Comparison of ENCODE assay signal across 12 cellular contexts in genomic region chr5:80217667-80218066, GRCh38. TPM values are rescaled to one million over a fixed set of nuclear protein-coding genes. Genes with fewer than 3 reads are reported as not detected.
DNase-seq lines count a peak whose midpoint lies in the region; ATAC-seq and TF ChIP-seq lines count a peak whose summit lies in the region.
"Had no signal": no experiment of that assay in that cellular context is flagged by ENCODE, and none has a peak within 500 bp of the region (broad histone marks: within the 10 kb centered on the region; RNA-seq: fewer than 3 reads in every experiment).

No MANE protein-coding gene starts in this region.

- H3K4me3 ChIP-seq in PC-9 = no peak overlapping the region
- H3K4me3 ChIP-seq in dorsolateral prefrontal cortex = peak overlapping the region in 24 of 59 donors; percentile 1 to 51 (median 14)

- H3K79me2 ChIP-seq in PC-9 (ENCODE audit: low read depth) = peaks cover 85% of the 10 kb centered on the region

- intact Hi-C loops in PC-9 (cut with micrococcal nuclease; ENCODE audit: unreplicated experiment) = no loop called here
- intact Hi-C loops in dorsolateral prefrontal cortex (cut with DNase I) = loop anchor here (2.0 to 5.0 kb wide), 2 partner anchors 37 to 40 kb away; partner anchors contain the start of gene SERINC5 (in 1 of the 2)

- ATAC-seq in activated T-cell treated with anti-CD3 and anti-CD28 coated beads, Interleukin-2, amount 50 U/mL, for 4 hours = no peak
- ATAC-seq in stimulated activated effector memory CD8-positive, alpha-beta T cell treated with anti-CD3 and anti-CD28 coated beads, Interleukin-12 subunit alpha, Interleukin-12 subunit beta, amount 100 ng/mL, for 72 hours = no peak
- ATAC-seq in GM18858 (IDR thresholded peaks at IDR 0.05; ENCODE audit: unreplicated experiment) = no peak
- ATAC-seq in GM19023 (IDR thresholded peaks at IDR 0.05; ENCODE audit: unreplicated experiment) = no peak

- H3K36me3 ChIP-seq in PC-9 (ENCODE audit: low read depth) = peaks cover 11% of the 10 kb centered on the region
- H3K36me3 ChIP-seq: spleen had no signal

- no peak overlapping the region for H3K4me2 ChIP-seq in PC-9

- CTCF ChIA-PET in PC-9 (lab: Charles Lee) = no interaction called here

- TF ChIP-seq CTCF in PC-9 (conservative IDR thresholded peaks at IDR 0.05) = no peak
- no peak for TF ChIP-seq CTCF in dorsolateral prefrontal cortex (IDR thresholded peaks at IDR 0.05 in 54 of 56, conservative IDR thresholded peaks at IDR 0.05 in 2 of 56; ENCODE audit: low read depth in 1 of 56, partially characterized antibody in 56 of 56)

- peaks cover 33% of the 10 kb centered on the region for H3F3A ChIP-seq in PC-9 (ENCODE audit: insufficient read depth, low read depth)

- no TSS peak for BruUV-seq in PC-9 (replicated peaks; lab: Mats Ljungman, UMichigan)

- no peaks in the 10 kb centered on the region for H3K27me3 Mint-ChIP-seq in activated T-cell treated with anti-CD3 and anti-CD28 coated beads, Interleukin-2, amount 50 U/mL, for 4 hours (ENCODE audit: low read depth)
- H3K27me3 Mint-ChIP-seq: naive B cell had no signal

- H3K36me3 Mint-ChIP-seq in activated T-cell treated with anti-CD3 and anti-CD28 coated beads, Interleukin-2, amount 50 U/mL, for 4 hours (ENCODE audit: insufficient read depth) = peaks cover 14% of the 10 kb centered on the region
- no peaks in the 10 kb centered on the region for H3K36me3 Mint-ChIP-seq in stimulated activated effector memory CD8-positive, alpha-beta T cell treated with anti-CD3 and anti-CD28 coated beads, Interleukin-12 subunit alpha, Interleukin-12 subunit beta, amount 100 ng/mL, for 72 hours

- H3K27ac ChIP-seq in PC-9 (0 out of 2 replicates have a peak overlapping the region, but pooled peaks have one; percentile 21), dorsolateral prefrontal cortex (peak overlapping the region in 58 of 59 donors; percentile 16 to 90 (median 76))
- H3K27ac ChIP-seq: VCaP had no signal

- H3K4me1 ChIP-seq in PC-9 (replicated peaks; ENCODE audit: insufficient read depth) = peaks cover 46% of the 10 kb centered on the region

- H3K9me2 ChIP-seq in PC-9 (ENCODE audit: insufficient read depth) = no peaks in the 10 kb centered on the region

- peaks cover 86% of the 10 kb centered on the region for H3K4me1 Mint-ChIP-seq in activated T-cell treated with anti-CD3 and anti-CD28 coated beads, Interleukin-2, amount 50 U/mL, for 4 hours (ENCODE audit: low read depth)
- H3K4me1 Mint-ChIP-seq in stimulated activated effector memory CD8-positive, alpha-beta T cell treated with anti-CD3 and anti-CD28 coated beads, Interleukin-12 subunit alpha, Interleukin-12 subunit beta, amount 100 ng/mL, for 72 hours = peaks cover 52% of the 10 kb centered on the region

- peak overlapping the region; percentile 64 for H3K27ac Mint-ChIP-seq in stimulated activated effector memory CD8-positive, alpha-beta T cell treated with anti-CD3 and anti-CD28 coated beads, Interleukin-12 subunit alpha, Interleukin-12 subunit beta, amount 100 ng/mL, for 72 hours

- DNase-seq in activated T-cell treated with anti-CD3 and anti-CD28 coated beads, Interleukin-2, amount 50 U/mL, for 4 hours = no peak
- DNase-seq in activated T-cell treated with anti-CD3 and anti-CD28 coated beads for 4 hours (no peak), PC-9 (no peak), dorsolateral prefrontal cortex (no peak), NCI-H146 treated with DMSO at 0.1 percent for 48 hours (lab: John Stamatoyannopoulos, UW; ENCODE audit: unreplicated experiment) (no peak)
- no peak for DNase-seq in stimulated activated effector memory CD8-positive, alpha-beta T cell treated with anti-CD3 and anti-CD28 coated beads, Interleukin-12 subunit alpha, Interleukin-12 subunit beta, amount 100 ng/mL, for 72 hours (ENCODE audit: low spot score in 2 of 2)
- DNase-seq: EL, naive B cell, spleen had no signal

- POLR2A ChIA-PET in PC-9 (lab: Charles Lee; ENCODE audit: unreplicated experiment) = interaction anchor here (0.5 kb wide), 1 partner anchor 939 kb away, joined by 12 read pairs; no protein-coding TSS in a partner anchor

- H2AFZ ChIP-seq in PC-9 = no peak overlapping the region

- H3K4me3 Mint-ChIP-seq in activated T-cell treated with anti-CD3 and anti-CD28 coated beads, Interleukin-2, amount 50 U/mL, for 4 hours = peak overlapping the region; percentile 52
- H3K4me3 Mint-ChIP-seq in stimulated activated effector memory CD8-positive, alpha-beta T cell treated with anti-CD3 and anti-CD28 coated beads, Interleukin-12 subunit alpha, Interleukin-12 subunit beta, amount 100 ng/mL, for 72 hours = peak overlapping the region; percentile 28

- H4K20me1 ChIP-seq in PC-9 (ENCODE audit: insufficient read depth) = no peaks in the 10 kb centered on the region

- H3K27me3 ChIP-seq in PC-9 (ENCODE audit: insufficient read depth, low read depth) (no peaks in the 10 kb centered on the region), dorsolateral prefrontal cortex (no peaks in the 10 kb centered on the region)
- H3K27me3 ChIP-seq: spleen had no signal

- H3K9me3 Mint-ChIP-seq in activated T-cell treated with anti-CD3 and anti-CD28 coated beads, Interleukin-2, amount 50 U/mL, for 4 hours = no peaks in the 10 kb centered on the region
- no peaks in the 10 kb centered on the region for H3K9me3 Mint-ChIP-seq in stimulated activated effector memory CD8-positive, alpha-beta T cell treated with anti-CD3 and anti-CD28 coated beads, Interleukin-12 subunit alpha, Interleukin-12 subunit beta, amount 100 ng/mL, for 72 hours
- H3K9me3 Mint-ChIP-seq: naive B cell had no signal

- no peaks in the 10 kb centered on the region for H3K9me3 ChIP-seq in PC-9 (ENCODE audit: insufficient read depth, low read depth)
- H3K9me3 ChIP-seq: spleen had no signal

RNA-seq across cellular contexts. Expression of gene SERINC5, which starts 38.2 kb away (rescaled TPM):
- total RNA-seq in activated T-cell treated with anti-CD3 and anti-CD28 coated beads, Interleukin-2, amount 50 U/mL, for 4 hours = 10 to 100 TPM; 18.0 to 21.5 (median 21.1) TPM
- 68.8 and 77.7 TPM in 2 replicates for total RNA-seq in PC-9 (2021)
- total RNA-seq in dorsolateral prefrontal cortex = 100 to 1,000 TPM in 2 of 120 experiments, 10 to 100 TPM in 118; 25.0 to 117 (median 44.7) TPM
